14 cellular contexts compared by ENCODE assay signal in genomic region chr4:88744609-88745008, GRCh38.
"Had no signal": no experiment of that assay in that cellular context is flagged by ENCODE, and none has a peak within 500 bp of the region (broad histone marks: within the 10 kb centered on the region; RNA-seq: fewer than 3 reads in every experiment).

No MANE protein-coding gene starts in this region.

- H3K4me3 ChIP-seq: psoas muscle, stomach had no signal

- H3K9me3 ChIP-seq: psoas muscle, stomach had no signal

- DNase-seq: activated CD4-positive, alpha-beta T cell treated with anti-CD3 and anti-CD28 coated beads, Interleukin-2, amount 50 U/mL, for 1 hour; activated naive CD4-positive, alpha-beta T cell treated with anti-CD3 and anti-CD28 coated beads for 36 hours; activated T-cell treated with anti-CD3 and anti-CD28 coated beads for 4 hours; brain microvascular endothelial cell; hypothalamus; kidney glomerular epithelial cell; mammary epithelial cell; occipital lobe; psoas muscle; stomach; T-helper 17 cell; trophoblast cell had no signal

- H3K27me3 ChIP-seq: brain microvascular endothelial cell, stomach had no signal

- ATAC-seq: activated T-helper 17 cell treated with anti-CD3 and anti-CD28 coated beads, Interleukin-2, amount 50 U/mL, for 72 hours; natural killer cell treated with Interleukin-12 subunit alpha and Interleukin-12 subunit beta and Interleukin-15 and Interleukin-18, amount 100 ng/mL, for 72 hours; T-helper 17 cell had no signal
